In genomic region chr2:660029-660428, GRCh38 we compare ENCODE assay signal across 2 cellular contexts.
TF ChIP-seq lines count a peak whose summit lies in the region.

No MANE protein-coding gene starts in this region.

TF ChIP-seq in HepG2, 621 proteins besides CTCF, POLR2A, EP300 and RAD21:
- TF ChIP-seq ZNF530 (CRISPR knock-in tag; IDR thresholded peaks at IDR 0.05; ENCODE audit: low read depth) (no peak), ZNF263 (CRISPR knock-in tag; IDR thresholded peaks at IDR 0.05) (peak; percentile 65)
TF ChIP-seq in HepG2: peak in this region for 1.

TF ChIP-seq in H1, 55 proteins besides CTCF, POLR2A, EP300 and RAD21:
- TF ChIP-seq FOSL1 (IDR thresholded peaks at IDR 0.05; ENCODE audit: insufficient read depth, low read depth, low read length) = no peak
- TF ChIP-seq MAFK (IDR thresholded peaks at IDR 0.05; ENCODE audit: low read depth, low read length) = no peak
- no peak for TF ChIP-seq NRF1 (IDR thresholded peaks at IDR 0.05; ENCODE audit: low read depth, low read length)
- no peak for TF ChIP-seq JUND (IDR thresholded peaks at IDR 0.05; ENCODE audit: low read length)
- TF ChIP-seq CTBP2 (IDR thresholded peaks at IDR 0.05; ENCODE audit: borderline replicate concordance, insufficient read depth, insufficient read length, low read length) = no peak
- no peak for TF ChIP-seq SAP30 (IDR thresholded peaks at IDR 0.05; ENCODE audit: insufficient read depth, insufficient replicate concordance, low read length)
- TF ChIP-seq EZH2 (IDR thresholded peaks at IDR 0.05; ENCODE audit: low read depth, low read length, severe bottlenecking) = no peak
- no peak for TF ChIP-seq ZNF274 (IDR thresholded peaks at IDR 0.05; ENCODE audit: borderline replicate concordance, extremely low read depth, low read length)
TF ChIP-seq in H1: peak in this region for 0.
